ENCODE assay signal across 14 cellular contexts in the genomic region with DNA sequence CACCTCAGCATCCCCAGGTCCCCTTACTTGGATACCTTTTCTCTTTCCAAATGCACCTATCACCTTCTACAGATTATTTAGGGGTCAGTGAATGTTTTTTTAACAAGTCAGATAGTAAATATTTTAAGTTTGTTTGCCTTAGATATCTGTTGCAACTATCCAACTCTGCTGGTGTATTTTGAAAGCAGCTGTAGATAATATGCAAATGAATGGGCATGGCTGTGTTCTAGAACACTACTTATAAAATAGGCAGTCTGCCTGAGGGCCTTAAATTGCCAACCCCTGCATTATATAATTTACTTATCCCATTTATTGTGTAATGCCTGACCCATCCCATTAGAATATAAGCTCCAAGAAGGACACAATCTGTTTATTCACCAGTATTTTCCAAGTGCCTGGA.
A peak's percentile ranks its signal among the peaks of the same experiment; 100 is the strongest.
DNase-seq lines count a peak whose midpoint lies in the region; ATAC-seq and TF ChIP-seq lines count a peak whose summit lies in the region.
"Had no signal": no experiment of that assay in that cellular context is flagged by ENCODE, and none has a peak within 500 bp of the region (broad histone marks: within the 10 kb centered on the region; RNA-seq: fewer than 3 reads in every experiment).

No MANE protein-coding gene starts in this region.

- H4K20me1 ChIP-seq in Karpas-422 (ENCODE audit: insufficient read depth, low read depth, low read length) (no peaks in the 10 kb centered on the region), osteoblast (ENCODE audit: insufficient read depth, low read length) (no peaks in the 10 kb centered on the region)

- H3K4me1 ChIP-seq in Karpas-422 (ENCODE audit: low read length) (peaks cover 47% of the 10 kb centered on the region), osteoblast (ENCODE audit: insufficient read depth, low read length) (peaks cover 49% of the 10 kb centered on the region), Peyer's patch (no peaks in the 10 kb centered on the region)
- H3K4me1 ChIP-seq: Caco-2 had no signal

- H3K9me3 ChIP-seq in Karpas-422 (ENCODE audit: low read length) (no peaks in the 10 kb centered on the region), osteoblast (ENCODE audit: low read depth, low read length) (no peaks in the 10 kb centered on the region), Peyer's patch (no peaks in the 10 kb centered on the region)
- H3K9me3 ChIP-seq: Caco-2, SJCRH30 had no signal

- H3K27me3 ChIP-seq in Karpas-422 (ENCODE audit: low read length): no peaks in the 10 kb centered on the region
- H3K27me3 ChIP-seq in osteoblast (ENCODE audit: insufficient read depth, low read length): no peaks in the 10 kb centered on the region
- no peaks in the 10 kb centered on the region for H3K27me3 ChIP-seq in Peyer's patch
- H3K27me3 ChIP-seq: SJCRH30 had no signal

- H3K27ac ChIP-seq in Karpas-422 (ENCODE audit: low read length) (peak overlapping the region; percentile 91; the same call in 1 of the 2 replicates), osteoblast (ENCODE audit: low read depth, low read length) (peak overlapping the region; percentile 83), Peyer's patch (no peak overlapping the region)
- H3K27ac ChIP-seq: RWPE1, SJCRH30 had no signal

- no peak for TF ChIP-seq POLR2A in Peyer's patch (IDR thresholded peaks at IDR 0.05)

- H3K36me3 ChIP-seq in Karpas-422 (ENCODE audit: insufficient read depth, low read length): no peaks in the 10 kb centered on the region
- no peaks in the 10 kb centered on the region for H3K36me3 ChIP-seq in osteoblast (ENCODE audit: insufficient read depth, low read length)
- H3K36me3 ChIP-seq in Peyer's patch: no peaks in the 10 kb centered on the region
- H3K36me3 ChIP-seq: SJCRH30 had no signal

- no peak overlapping the region for H3K4me3 ChIP-seq in Karpas-422 (ENCODE audit: low read length)
- no peak overlapping the region for H3K4me3 ChIP-seq in epithelial cell of esophagus (ENCODE audit: low read length)
- no peak overlapping the region for H3K4me3 ChIP-seq in osteoblast (ENCODE audit: insufficient read depth, low read length)
- no peak overlapping the region for H3K4me3 ChIP-seq in Peyer's patch
- H3K4me3 ChIP-seq: SJCRH30 had no signal

- no peaks in the 10 kb centered on the region for H3K9me2 ChIP-seq in Karpas-422 (replicated peaks; ENCODE audit: insufficient read depth, low read length)

- no peak overlapping the region for H3K9ac ChIP-seq in Karpas-422 (ENCODE audit: low read length)

- TF ChIP-seq CTCF in epithelial cell of esophagus (IDR thresholded peaks at IDR 0.05; ENCODE audit: insufficient read depth, low read depth, low read length, missing control alignments) (no peak), osteoblast (IDR thresholded peaks at IDR 0.05; ENCODE audit: extremely low read depth, low read depth, low read length) (no peak), omental fat pad (IDR thresholded peaks at IDR 0.05) (no peak), Peyer's patch (IDR thresholded peaks at IDR 0.05) (no peak)

- H3K4me2 ChIP-seq in Karpas-422 (ENCODE audit: low read depth, low read length, poor library complexity, severe bottlenecking) (peak overlapping the region; percentile 12), osteoblast (ENCODE audit: insufficient read depth, low read length) (peak overlapping the region; percentile 52)

- H3K79me2 ChIP-seq in Karpas-422 (ENCODE audit: low read length) (no peaks in the 10 kb centered on the region), osteoblast (ENCODE audit: insufficient read depth, low read length) (no peaks in the 10 kb centered on the region)

- H2AFZ ChIP-seq in Karpas-422 (ENCODE audit: low read length) (peak overlapping the region; percentile 21; the same call in 1 of the 2 replicates), osteoblast (ENCODE audit: low read length) (no peak overlapping the region)

- no peak for ATAC-seq in HG02763 (IDR thresholded peaks at IDR 0.05; ENCODE audit: unreplicated experiment)
- no peak for ATAC-seq in omental fat pad (ENCODE audit: low FRiP score)

- DNase-seq in Karpas-422 (no peak), NCI-H69 (lab: John Stamatoyannopoulos, UW) (peak; percentile 80), epithelial cell of esophagus (ENCODE audit: low read depth) (peak; percentile 39), osteoblast (ENCODE audit: insufficient read length, low spot score, missing footprints) (no peak), GM03348 (ENCODE audit: low spot score) (no peak), omental fat pad (ENCODE audit: low spot score) (no peak), Peyer's patch (no peak)
- DNase-seq: AML-193, Caco-2, NCI-H1417 treated with DMSO at 0.1 percent for 48 hours, NCI-H2029 treated with DMSO at 0.1 percent for 48 hours, SJCRH30 had no signal

Comparison
In these comparisons a context has a peak if more than half of its experiments do, and no peak if none do; other contexts are left out.
1. DNase-seq: peak in NCI-H69 (single experiment) and epithelial cell of esophagus (single experiment); none in Karpas-422 (single experiment), osteoblast (single experiment), GM03348 (single experiment), omental fat pad (single experiment) and Peyer's patch (0 of 3).
2. H3K27ac ChIP-seq: peak in Karpas-422 (single experiment) and osteoblast (single experiment); none in Peyer's patch (0 of 4).